Comparison of ENCODE assay signal across 2 cellular contexts in the genomic region with DNA sequence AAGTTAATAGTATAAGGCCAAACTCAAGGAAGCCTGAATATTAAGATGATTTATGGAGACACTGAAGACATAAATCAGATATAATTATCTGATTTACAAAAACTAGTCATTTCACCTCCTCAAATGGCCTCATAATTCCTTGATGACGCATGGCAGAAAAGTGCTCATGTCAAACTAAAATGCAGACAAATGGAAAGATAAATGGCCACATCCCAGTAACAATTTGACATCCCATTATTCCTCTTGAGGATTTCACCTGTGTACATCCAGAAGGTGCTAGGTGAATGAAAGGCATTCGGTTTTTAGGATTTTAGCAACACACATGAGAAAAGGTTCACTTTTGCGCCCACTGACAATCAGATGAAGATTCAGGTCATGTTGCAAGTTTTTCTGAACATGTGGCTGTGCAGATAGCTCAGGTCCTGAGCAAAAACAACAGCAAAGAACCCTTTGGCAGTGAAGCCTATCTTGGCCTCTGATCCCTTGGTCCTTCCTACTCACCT.
A peak's percentile ranks its signal among the peaks of the same experiment; 100 is the strongest.
TF ChIP-seq lines count a peak whose summit lies in the region.

No MANE protein-coding gene starts in this region.

TF ChIP-seq in HEK293T, 16 proteins besides CTCF, POLR2A, EP300 and RAD21 (continued from another document):
- TF ChIP-seq, protein P1, sequence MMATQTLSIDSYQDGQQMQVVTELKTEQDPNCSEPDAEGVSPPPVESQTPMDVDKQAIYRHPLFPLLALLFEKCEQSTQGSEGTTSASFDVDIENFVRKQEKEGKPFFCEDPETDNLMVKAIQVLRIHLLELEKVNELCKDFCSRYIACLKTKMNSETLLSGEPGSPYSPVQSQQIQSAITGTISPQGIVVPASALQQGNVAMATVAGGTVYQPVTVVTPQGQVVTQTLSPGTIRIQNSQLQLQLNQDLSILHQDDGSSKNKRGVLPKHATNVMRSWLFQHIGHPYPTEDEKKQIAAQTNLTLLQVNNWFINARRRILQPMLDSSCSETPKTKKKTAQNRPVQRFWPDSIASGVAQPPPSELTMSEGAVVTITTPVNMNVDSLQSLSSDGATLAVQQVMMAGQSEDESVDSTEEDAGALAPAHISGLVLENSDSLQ (IDR thresholded peaks at IDR 0.05) = peak; percentile 71
TF ChIP-seq in HEK293T: peak in this region for 1.

TF ChIP-seq in SK-N-SH, 30 proteins besides CTCF, POLR2A, EP300 and RAD21 (continued from another document):
- TF ChIP-seq, protein P2, sequence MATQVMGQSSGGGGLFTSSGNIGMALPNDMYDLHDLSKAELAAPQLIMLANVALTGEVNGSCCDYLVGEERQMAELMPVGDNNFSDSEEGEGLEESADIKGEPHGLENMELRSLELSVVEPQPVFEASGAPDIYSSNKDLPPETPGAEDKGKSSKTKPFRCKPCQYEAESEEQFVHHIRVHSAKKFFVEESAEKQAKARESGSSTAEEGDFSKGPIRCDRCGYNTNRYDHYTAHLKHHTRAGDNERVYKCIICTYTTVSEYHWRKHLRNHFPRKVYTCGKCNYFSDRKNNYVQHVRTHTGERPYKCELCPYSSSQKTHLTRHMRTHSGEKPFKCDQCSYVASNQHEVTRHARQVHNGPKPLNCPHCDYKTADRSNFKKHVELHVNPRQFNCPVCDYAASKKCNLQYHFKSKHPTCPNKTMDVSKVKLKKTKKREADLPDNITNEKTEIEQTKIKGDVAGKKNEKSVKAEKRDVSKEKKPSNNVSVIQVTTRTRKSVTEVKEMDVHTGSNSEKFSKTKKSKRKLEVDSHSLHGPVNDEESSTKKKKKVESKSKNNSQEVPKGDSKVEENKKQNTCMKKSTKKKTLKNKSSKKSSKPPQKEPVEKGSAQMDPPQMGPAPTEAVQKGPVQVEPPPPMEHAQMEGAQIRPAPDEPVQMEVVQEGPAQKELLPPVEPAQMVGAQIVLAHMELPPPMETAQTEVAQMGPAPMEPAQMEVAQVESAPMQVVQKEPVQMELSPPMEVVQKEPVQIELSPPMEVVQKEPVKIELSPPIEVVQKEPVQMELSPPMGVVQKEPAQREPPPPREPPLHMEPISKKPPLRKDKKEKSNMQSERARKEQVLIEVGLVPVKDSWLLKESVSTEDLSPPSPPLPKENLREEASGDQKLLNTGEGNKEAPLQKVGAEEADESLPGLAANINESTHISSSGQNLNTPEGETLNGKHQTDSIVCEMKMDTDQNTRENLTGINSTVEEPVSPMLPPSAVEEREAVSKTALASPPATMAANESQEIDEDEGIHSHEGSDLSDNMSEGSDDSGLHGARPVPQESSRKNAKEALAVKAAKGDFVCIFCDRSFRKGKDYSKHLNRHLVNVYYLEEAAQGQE (IDR thresholded peaks at IDR 0.05; ENCODE audit: low read depth, low read length) = peak; percentile 21; the same call in 1 of the 2 replicates
- TF ChIP-seq, protein P3, sequence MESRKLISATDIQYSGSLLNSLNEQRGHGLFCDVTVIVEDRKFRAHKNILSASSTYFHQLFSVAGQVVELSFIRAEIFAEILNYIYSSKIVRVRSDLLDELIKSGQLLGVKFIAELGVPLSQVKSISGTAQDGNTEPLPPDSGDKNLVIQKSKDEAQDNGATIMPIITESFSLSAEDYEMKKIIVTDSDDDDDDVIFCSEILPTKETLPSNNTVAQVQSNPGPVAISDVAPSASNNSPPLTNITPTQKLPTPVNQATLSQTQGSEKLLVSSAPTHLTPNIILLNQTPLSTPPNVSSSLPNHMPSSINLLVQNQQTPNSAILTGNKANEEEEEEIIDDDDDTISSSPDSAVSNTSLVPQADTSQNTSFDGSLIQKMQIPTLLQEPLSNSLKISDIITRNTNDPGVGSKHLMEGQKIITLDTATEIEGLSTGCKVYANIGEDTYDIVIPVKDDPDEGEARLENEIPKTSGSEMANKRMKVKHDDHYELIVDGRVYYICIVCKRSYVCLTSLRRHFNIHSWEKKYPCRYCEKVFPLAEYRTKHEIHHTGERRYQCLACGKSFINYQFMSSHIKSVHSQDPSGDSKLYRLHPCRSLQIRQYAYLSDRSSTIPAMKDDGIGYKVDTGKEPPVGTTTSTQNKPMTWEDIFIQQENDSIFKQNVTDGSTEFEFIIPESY (IDR thresholded peaks at IDR 0.05; ENCODE audit: borderline replicate concordance, low read depth) = peak; percentile 85
- TF ChIP-seq POLR2AphosphoS5 (IDR thresholded peaks at IDR 0.05; ENCODE audit: low read depth, low read length) = peak; percentile 79
- peak; percentile 57; the same call in 1 of the 2 replicates for TF ChIP-seq MEF2A (IDR thresholded peaks at IDR 0.05; ENCODE audit: borderline replicate concordance, low read depth)
- peak; percentile 85 for TF ChIP-seq FOSL2 (IDR thresholded peaks at IDR 0.05; ENCODE audit: borderline replicate concordance, low read depth)
- TF ChIP-seq SIN3A (IDR thresholded peaks at IDR 0.05; ENCODE audit: borderline replicate concordance, low read depth, low read length) = 0 out of 2 replicates have a peak, but pooled peaks have one; percentile 61
- TF ChIP-seq, protein P4, sequence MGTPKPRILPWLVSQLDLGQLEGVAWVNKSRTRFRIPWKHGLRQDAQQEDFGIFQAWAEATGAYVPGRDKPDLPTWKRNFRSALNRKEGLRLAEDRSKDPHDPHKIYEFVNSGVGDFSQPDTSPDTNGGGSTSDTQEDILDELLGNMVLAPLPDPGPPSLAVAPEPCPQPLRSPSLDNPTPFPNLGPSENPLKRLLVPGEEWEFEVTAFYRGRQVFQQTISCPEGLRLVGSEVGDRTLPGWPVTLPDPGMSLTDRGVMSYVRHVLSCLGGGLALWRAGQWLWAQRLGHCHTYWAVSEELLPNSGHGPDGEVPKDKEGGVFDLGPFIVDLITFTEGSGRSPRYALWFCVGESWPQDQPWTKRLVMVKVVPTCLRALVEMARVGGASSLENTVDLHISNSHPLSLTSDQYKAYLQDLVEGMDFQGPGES (IDR thresholded peaks at IDR 0.05; ENCODE audit: low read depth, low read length) = no peak
- TF ChIP-seq RXRA (IDR thresholded peaks at IDR 0.05; ENCODE audit: borderline replicate concordance, low read depth) = peak; percentile 79; the same call in 1 of the 2 replicates
- TF ChIP-seq TCF12 (IDR thresholded peaks at IDR 0.05) = peak; percentile 98
- TF ChIP-seq EZH2phosphoT487 (IDR thresholded peaks at IDR 0.05; ENCODE audit: borderline replicate concordance, low read depth) = no peak
- TF ChIP-seq TAF1 (IDR thresholded peaks at IDR 0.05; ENCODE audit: borderline replicate concordance, low read depth, low read length) = no peak
- TF ChIP-seq, protein P5, sequence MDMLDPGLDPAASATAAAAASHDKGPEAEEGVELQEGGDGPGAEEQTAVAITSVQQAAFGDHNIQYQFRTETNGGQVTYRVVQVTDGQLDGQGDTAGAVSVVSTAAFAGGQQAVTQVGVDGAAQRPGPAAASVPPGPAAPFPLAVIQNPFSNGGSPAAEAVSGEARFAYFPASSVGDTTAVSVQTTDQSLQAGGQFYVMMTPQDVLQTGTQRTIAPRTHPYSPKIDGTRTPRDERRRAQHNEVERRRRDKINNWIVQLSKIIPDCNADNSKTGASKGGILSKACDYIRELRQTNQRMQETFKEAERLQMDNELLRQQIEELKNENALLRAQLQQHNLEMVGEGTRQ (IDR thresholded peaks at IDR 0.05; ENCODE audit: borderline replicate concordance, low read depth, low read length) = no peak
- no peak for TF ChIP-seq SMC3 (IDR thresholded peaks at IDR 0.05; ENCODE audit: low read depth, low read length)
- TF ChIP-seq, protein P6, sequence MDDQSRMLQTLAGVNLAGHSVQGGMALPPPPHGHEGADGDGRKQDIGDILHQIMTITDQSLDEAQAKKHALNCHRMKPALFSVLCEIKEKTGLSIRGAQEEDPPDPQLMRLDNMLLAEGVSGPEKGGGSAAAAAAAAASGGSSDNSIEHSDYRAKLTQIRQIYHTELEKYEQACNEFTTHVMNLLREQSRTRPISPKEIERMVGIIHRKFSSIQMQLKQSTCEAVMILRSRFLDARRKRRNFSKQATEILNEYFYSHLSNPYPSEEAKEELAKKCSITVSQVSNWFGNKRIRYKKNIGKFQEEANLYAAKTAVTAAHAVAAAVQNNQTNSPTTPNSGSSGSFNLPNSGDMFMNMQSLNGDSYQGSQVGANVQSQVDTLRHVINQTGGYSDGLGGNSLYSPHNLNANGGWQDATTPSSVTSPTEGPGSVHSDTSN (IDR thresholded peaks at IDR 0.05) = peak; percentile 99
- no peak for TF ChIP-seq NRF1 (IDR thresholded peaks at IDR 0.05; ENCODE audit: low read depth, low read length)
- TF ChIP-seq GABPA (IDR thresholded peaks at IDR 0.05; ENCODE audit: low read depth) = no peak
- TF ChIP-seq YY1 (IDR thresholded peaks at IDR 0.05; ENCODE audit: low read depth) = no peak
- peak; percentile 98 for TF ChIP-seq JUND (IDR thresholded peaks at IDR 0.05)
- TF ChIP-seq, protein P7, sequence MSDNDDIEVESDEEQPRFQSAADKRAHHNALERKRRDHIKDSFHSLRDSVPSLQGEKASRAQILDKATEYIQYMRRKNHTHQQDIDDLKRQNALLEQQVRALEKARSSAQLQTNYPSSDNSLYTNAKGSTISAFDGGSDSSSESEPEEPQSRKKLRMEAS (IDR thresholded peaks at IDR 0.05; ENCODE audit: low read depth) = peak; percentile 17; the same call in 1 of the 2 replicates
- 0 out of 2 replicates have a peak, but pooled peaks have one; percentile 23 for TF ChIP-seq GATA2 (CRISPR knock-in tag; IDR thresholded peaks at IDR 0.05)
- 0 out of 2 replicates have a peak, but pooled peaks have one; percentile 23 for TF ChIP-seq ELF1 (IDR thresholded peaks at IDR 0.05)
- TF ChIP-seq FOXM1 (IDR thresholded peaks at IDR 0.05; ENCODE audit: low read depth) = peak; percentile 93
- TF ChIP-seq RCOR1 (IDR thresholded peaks at IDR 0.05; ENCODE audit: low read length) = no peak
- TF ChIP-seq, protein P8, sequence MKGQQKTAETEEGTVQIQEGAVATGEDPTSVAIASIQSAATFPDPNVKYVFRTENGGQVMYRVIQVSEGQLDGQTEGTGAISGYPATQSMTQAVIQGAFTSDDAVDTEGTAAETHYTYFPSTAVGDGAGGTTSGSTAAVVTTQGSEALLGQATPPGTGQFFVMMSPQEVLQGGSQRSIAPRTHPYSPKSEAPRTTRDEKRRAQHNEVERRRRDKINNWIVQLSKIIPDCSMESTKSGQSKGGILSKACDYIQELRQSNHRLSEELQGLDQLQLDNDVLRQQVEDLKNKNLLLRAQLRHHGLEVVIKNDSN (IDR thresholded peaks at IDR 0.05; ENCODE audit: borderline replicate concordance, low read depth) = no peak
